Comparison of ENCODE assay signal across 25 cellular contexts in genomic region chr1:41629136-41629535, GRCh38.
A peak's percentile ranks its signal among the peaks of the same experiment; 100 is the strongest.
DNase-seq lines count a peak whose midpoint lies in the region; ATAC-seq and TF ChIP-seq lines count a peak whose summit lies in the region.
"Had no signal": no experiment of that assay in that cellular context is flagged by ENCODE, and none has a peak within 500 bp of the region (broad histone marks: within the 10 kb centered on the region; RNA-seq: fewer than 3 reads in every experiment).

No MANE protein-coding gene starts in this region.

- H4K20me1 ChIP-seq in smooth muscle cell (ENCODE audit: low read depth): no peaks in the 10 kb centered on the region

- peaks cover 84% of the 10 kb centered on the region for H3K4me1 Mint-ChIP-seq in activated CD4-positive, alpha-beta T cell treated with anti-CD3 and anti-CD28 coated beads for 36 hours
- peaks cover 15% of the 10 kb centered on the region for H3K4me1 Mint-ChIP-seq in glutamatergic neuron (ENCODE audit: low read depth, unreplicated experiment)
- H3K4me1 Mint-ChIP-seq: WTC11 had no signal

- H3K4me2 ChIP-seq in smooth muscle cell (peak overlapping the region; percentile 25), trophoblast cell (ENCODE audit: low read length) (no peak overlapping the region)
- H3K4me2 ChIP-seq: neural progenitor cell had no signal

- H2BK5ac ChIP-seq in trophoblast cell (ENCODE audit: low read depth, low read length, poor library complexity): no peak overlapping the region

- H3K23ac ChIP-seq in trophoblast cell (ENCODE audit: low read length): no peak overlapping the region

- no peaks in the 10 kb centered on the region for H3K36me3 ChIP-seq in smooth muscle cell (ENCODE audit: low read depth)
- no peaks in the 10 kb centered on the region for H3K36me3 ChIP-seq in testis (ENCODE audit: low read depth, missing control alignments)
- H3K36me3 ChIP-seq in trophoblast cell (ENCODE audit: control insufficient read depth in 1 of 2, insufficient read depth in 2 of 2, low read length in 2 of 2): no peaks in the 10 kb centered on the region
- H3K36me3 ChIP-seq: breast epithelium, neural progenitor cell, right atrium auricular region had no signal

- H3K27ac ChIP-seq in smooth muscle cell (ENCODE audit: low read depth) (peak overlapping the region; percentile 75), testis (no peak overlapping the region), trophoblast cell (ENCODE audit: low read depth, low read length) (no peak overlapping the region)
- H3K27ac ChIP-seq: 22Rv1, breast epithelium, neural progenitor cell, right atrium auricular region had no signal

- intact Hi-C loops in activated CD4-positive, alpha-beta T cell treated with anti-CD3 and anti-CD28 coated beads for 36 hours (cut with DNase I, micrococcal nuclease): loop anchor here in 1 of 2 experiments (5.0 kb wide), 1 partner anchor 33 kb away; no protein-coding TSS in a partner anchor
- intact Hi-C loops in testis (cut with DNase I; ENCODE audit: low total_unique reads): no loop called here

- H3K79me2 ChIP-seq in smooth muscle cell (ENCODE audit: low read depth) (peaks cover 26% of the 10 kb centered on the region), trophoblast cell (ENCODE audit: control insufficient read depth, insufficient read depth, low read length, poor library complexity) (no peaks in the 10 kb centered on the region)

- no peaks in the 10 kb centered on the region for H3K79me1 ChIP-seq in trophoblast cell (ENCODE audit: low read length)

- DNase-seq in activated CD4-positive, alpha-beta T cell treated with anti-CD3 and anti-CD28 coated beads for 36 hours: no peak
- DNase-seq in activated CD4-positive, alpha-beta T cell treated with anti-CD3 and anti-CD28 coated beads for 48 hours: no peak
- peak; percentile 35 for DNase-seq in LHCN-M2 (ENCODE audit: low read depth)
- peak; percentile 4 for DNase-seq in ecto neural progenitor cell (ENCODE audit: low spot score)
- no peak for DNase-seq in smooth muscle cell (lab: John Stamatoyannopoulos, UW; ENCODE audit: unreplicated experiment)
- DNase-seq in testis: no peak
- DNase-seq in trophoblast cell: no peak
- DNase-seq in glutamatergic neuron: no peak
- DNase-seq: activated CD4-positive, alpha-beta T cell treated with anti-CD3 and anti-CD28 coated beads, Interleukin-2, amount 50 U/mL, for 4 hours; activated naive CD4-positive, alpha-beta T cell; activated T-cell treated with anti-CD3 and anti-CD28 coated beads, Interleukin-2, amount 50 U/mL, for 72 hours; amniotic stem cell; CD4-positive, CD25-positive, alpha-beta regulatory T cell; DND-41; hypothalamus; left colon; RPMI8226; stimulated activated CD8-positive, alpha-beta memory T cell treated with anti-CD3 and anti-CD28 coated beads, Interleukin-4, amount 100 ng/mL, for 48 hours had no signal

- H3K4me1 ChIP-seq in smooth muscle cell (ENCODE audit: low read depth) (peaks cover 9% of the 10 kb centered on the region), testis (no peaks in the 10 kb centered on the region), trophoblast cell (ENCODE audit: control insufficient read depth in 1 of 2, insufficient read depth in 2 of 2, low read length in 2 of 2) (peaks cover 0 to 2% of the 10 kb centered on the region in 2 experiments)
- H3K4me1 ChIP-seq: breast epithelium, neural progenitor cell, right atrium auricular region had no signal

- H2BK120ac ChIP-seq in trophoblast cell (ENCODE audit: insufficient read depth, low read length, poor library complexity): no peak overlapping the region

- H2AFZ ChIP-seq in smooth muscle cell (ENCODE audit: low read depth) (no peak overlapping the region), trophoblast cell (ENCODE audit: insufficient read depth, low read length, poor library complexity) (no peak overlapping the region)
- H2AFZ ChIP-seq: neural progenitor cell had no signal

- POLR2A ChIA-PET in activated CD4-positive, alpha-beta T cell treated with anti-CD3 and anti-CD28 coated beads for 36 hours (lab: Charles Lee): no interaction called here

- no peak overlapping the region for H3K4me3 Mint-ChIP-seq in activated CD4-positive, alpha-beta T cell treated with anti-CD3 and anti-CD28 coated beads for 36 hours
- H3K4me3 Mint-ChIP-seq in glutamatergic neuron (ENCODE audit: unreplicated experiment): no peak overlapping the region
- H3K4me3 Mint-ChIP-seq: activated CD8-positive, alpha-beta memory T cell treated with anti-CD3 and anti-CD28 coated beads, Interleukin-2, amount 10 ng/mL, durations not matched to agents 7 days and 5 days; CD4-positive, CD25-positive, alpha-beta regulatory T cell; neural progenitor cell; type B pancreatic cell; WTC11 had no signal

- H2AK5ac ChIP-seq in trophoblast cell (ENCODE audit: low read length): no peak overlapping the region

- H3K27me3 Mint-ChIP-seq in activated CD4-positive, alpha-beta T cell treated with anti-CD3 and anti-CD28 coated beads for 36 hours: no peaks in the 10 kb centered on the region
- H3K27me3 Mint-ChIP-seq in glutamatergic neuron (ENCODE audit: unreplicated experiment): no peaks in the 10 kb centered on the region
- H3K27me3 Mint-ChIP-seq: activated CD8-positive, alpha-beta memory T cell treated with anti-CD3 and anti-CD28 coated beads, Interleukin-2, amount 10 ng/mL, durations not matched to agents 7 days and 5 days; CD4-positive, CD25-positive, alpha-beta regulatory T cell had no signal

- H3K4me3 ChIP-seq in smooth muscle cell (no peak overlapping the region), testis (no peak overlapping the region), trophoblast cell (ENCODE audit: low read depth, low read length) (no peak overlapping the region)
- H3K4me3 ChIP-seq: breast epithelium, neural progenitor cell, right atrium auricular region had no signal

- peaks cover 3% of the 10 kb centered on the region for H3F3A ChIP-seq in smooth muscle cell (ENCODE audit: low read depth)

- H3K9me3 ChIP-seq in smooth muscle cell (replicated peaks; ENCODE audit: low read depth) (no peaks in the 10 kb centered on the region), testis (no peaks in the 10 kb centered on the region), trophoblast cell (ENCODE audit: insufficient read depth, low read depth, low read length) (peaks cover 3% of the 10 kb centered on the region)
- H3K9me3 ChIP-seq: breast epithelium, right atrium auricular region had no signal

- no peak for TF ChIP-seq POLR2A in testis (IDR thresholded peaks at IDR 0.05)

- H3K9ac ChIP-seq in smooth muscle cell (ENCODE audit: low read depth): peak overlapping the region; percentile 7
- no peak overlapping the region for H3K9ac ChIP-seq in trophoblast cell (ENCODE audit: low read length)
- H3K9ac ChIP-seq: neural progenitor cell had no signal

- H3K36me3 Mint-ChIP-seq in activated CD4-positive, alpha-beta T cell treated with anti-CD3 and anti-CD28 coated beads for 36 hours (ENCODE audit: low read depth): peaks cover 73% of the 10 kb centered on the region
- no peaks in the 10 kb centered on the region for H3K36me3 Mint-ChIP-seq in glutamatergic neuron (ENCODE audit: unreplicated experiment)
- H3K36me3 Mint-ChIP-seq: neural progenitor cell, type B pancreatic cell, WTC11 had no signal

- 80% methylated on average over 3 of the region's 3 CpGs for WGBS in smooth muscle cell (ENCODE audit: low lambda C conversion rate)
- 93 to 96% methylated on average over 3 of the region's 3 CpGs for WGBS in testis, 2 donors
- no CpG with 5 or more reads among the region's 3 CpGs for WGBS in trophoblast cell (ENCODE audit: extremely low coverage, insufficient coverage, insufficient read length)

- no peak overlapping the region for H2BK12ac ChIP-seq in trophoblast cell (ENCODE audit: low read length)

- TF ChIP-seq CTCF in smooth muscle cell (IDR thresholded peaks at IDR 0.05; ENCODE audit: borderline replicate concordance, insufficient read depth, poor library complexity, severe bottlenecking): no peak
- TF ChIP-seq CTCF in testis (IDR thresholded peaks at IDR 0.05): no peak
- TF ChIP-seq CTCF in glutamatergic neuron (IDR thresholded peaks at IDR 0.05; ENCODE audit: partially characterized antibody, unreplicated experiment): no peak

- CTCF ChIA-PET in activated CD4-positive, alpha-beta T cell treated with anti-CD3 and anti-CD28 coated beads for 36 hours (lab: Charles Lee): no interaction called here

- no peak for ATAC-seq in activated CD4-positive, alpha-beta T cell treated with anti-CD3 and anti-CD28 coated beads for 36 hours
- ATAC-seq: activated CD8-positive, alpha-beta memory T cell treated with anti-CD3 and anti-CD28 coated beads, Interleukin-2, amount 10 ng/mL, durations not matched to agents 7 days and 5 days; activated T-cell treated with anti-CD3 and anti-CD28 coated beads, Interleukin-2, amount 50 U/mL, for 72 hours; left colon; WTC11 had no signal

- H3K27ac Mint-ChIP-seq in activated CD4-positive, alpha-beta T cell treated with anti-CD3 and anti-CD28 coated beads for 36 hours: peak overlapping the region; percentile 66
- H3K27ac Mint-ChIP-seq in glutamatergic neuron (ENCODE audit: unreplicated experiment): no peak overlapping the region
- H3K27ac Mint-ChIP-seq: activated CD8-positive, alpha-beta memory T cell treated with anti-CD3 and anti-CD28 coated beads, Interleukin-2, amount 10 ng/mL, durations not matched to agents 7 days and 5 days; CD4-positive, CD25-positive, alpha-beta regulatory T cell; neural progenitor cell; type B pancreatic cell; WTC11 had no signal

- H3K14ac ChIP-seq in trophoblast cell (ENCODE audit: low read length): no peak overlapping the region

- no peaks in the 10 kb centered on the region for H3K9me3 Mint-ChIP-seq in activated CD4-positive, alpha-beta T cell treated with anti-CD3 and anti-CD28 coated beads for 36 hours (ENCODE audit: low read depth)
- peaks cover 2% of the 10 kb centered on the region for H3K9me3 Mint-ChIP-seq in glutamatergic neuron (ENCODE audit: unreplicated experiment)
- H3K9me3 Mint-ChIP-seq: activated T-cell treated with anti-CD3 and anti-CD28 coated beads, Interleukin-2, amount 50 U/mL, for 72 hours; neural progenitor cell; type B pancreatic cell; WTC11 had no signal

- H4K91ac ChIP-seq in trophoblast cell (ENCODE audit: low read depth, low read length): no peak overlapping the region

- H4K12ac ChIP-seq in trophoblast cell (ENCODE audit: low read depth, low read length): no peak overlapping the region

- H3K27me3 ChIP-seq in smooth muscle cell (ENCODE audit: low read depth) (no peaks in the 10 kb centered on the region), testis (no peaks in the 10 kb centered on the region), trophoblast cell (ENCODE audit: insufficient read depth, low read length) (no peaks in the 10 kb centered on the region)
- H3K27me3 ChIP-seq: breast epithelium, neural progenitor cell, right atrium auricular region had no signal

- H3K4ac ChIP-seq in trophoblast cell (ENCODE audit: low read depth, low read length): no peak overlapping the region

- H4K8ac ChIP-seq in trophoblast cell (ENCODE audit: low read depth, low read length): no peak overlapping the region

- H3K18ac ChIP-seq in trophoblast cell (ENCODE audit: low read length): no peak overlapping the region

Comparison
In these comparisons a context has a peak if more than half of its experiments do, and no peak if none do; other contexts are left out.
1. DNase-seq: peak in LHCN-M2 (single experiment) and ecto neural progenitor cell (single experiment); none in activated CD4-positive, alpha-beta T cell treated with anti-CD3 and anti-CD28 coated beads for 36 hours (single experiment), activated CD4-positive, alpha-beta T cell treated with anti-CD3 and anti-CD28 coated beads for 48 hours (single experiment), smooth muscle cell (single experiment), testis (single experiment), trophoblast cell (0 of 2) and glutamatergic neuron (single experiment).